In the genomic region with DNA sequence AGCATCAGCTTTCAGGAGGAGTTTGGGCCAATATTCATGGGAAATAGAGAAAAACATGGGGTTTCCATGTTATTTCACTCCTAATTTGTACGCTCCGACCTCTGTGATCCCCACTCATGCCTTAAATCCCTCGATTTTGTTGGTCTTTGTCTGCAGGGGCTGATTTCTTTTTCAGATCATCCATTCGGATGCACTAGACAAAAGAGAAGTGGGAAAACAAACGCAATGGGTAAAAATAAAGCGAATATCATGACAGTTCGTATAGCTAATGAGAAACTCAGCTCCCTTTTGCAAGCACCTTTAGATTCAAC, we compare ENCODE assay signal across 1 cellular context.
TF ChIP-seq lines count a peak whose summit lies in the region.

No MANE protein-coding gene starts in this region.

TF ChIP-seq in H1, 55 proteins besides CTCF, POLR2A, EP300 and RAD21:
- no peak for TF ChIP-seq CHD2 (IDR thresholded peaks at IDR 0.05; ENCODE audit: low read length)
- TF ChIP-seq ASH2L (IDR thresholded peaks at IDR 0.05; ENCODE audit: low read length) = no peak
- TF ChIP-seq EZH2 (IDR thresholded peaks at IDR 0.05; ENCODE audit: low read depth, low read length, severe bottlenecking) = no peak
- TF ChIP-seq BRCA1 (IDR thresholded peaks at IDR 0.05; ENCODE audit: low read depth, low read length) = no peak
- TF ChIP-seq GABPA (IDR thresholded peaks at IDR 0.05; ENCODE audit: borderline replicate concordance, insufficient read depth, low read length) = no peak
- no peak for TF ChIP-seq CHD1 (IDR thresholded peaks at IDR 0.05; ENCODE audit: low read depth, low read length)
- TF ChIP-seq CBX5 (IDR thresholded peaks at IDR 0.05; ENCODE audit: low read depth, low read length) = no peak
- TF ChIP-seq SP2 (IDR thresholded peaks at IDR 0.05; ENCODE audit: low read length) = no peak
TF ChIP-seq in H1: peak in this region for 0.
